ENCODE assay signal across 22 cellular contexts in genomic region chrX:130114141-130114561, GRCh38. TPM values are rescaled to one million over a fixed set of nuclear protein-coding genes. Genes with fewer than 3 reads are reported as not detected.
DNase-seq lines count a peak whose midpoint lies in the region; ATAC-seq, FAIRE-seq and TF ChIP-seq lines count a peak whose summit lies in the region.
"Had no signal": no experiment of that assay in that cellular context is flagged by ENCODE, and none has a peak within 500 bp of the region (broad histone marks: within the 10 kb centered on the region; RNA-seq: fewer than 3 reads in every experiment).

No MANE protein-coding gene starts in this region.

- ATAC-seq in IMR-90 (ENCODE audit: low read depth) (no peak), HG03432 (IDR thresholded peaks at IDR 0.05; ENCODE audit: unreplicated experiment) (no peak), left colon (no peak)
- no peak for ATAC-seq in activated CD8-positive, alpha-beta T cell treated with anti-CD3 and anti-CD28 coated beads for 36 hours
- ATAC-seq in activated CD8-positive, alpha-beta memory T cell treated with anti-CD3 and anti-CD28 coated beads, Interleukin-2, amount 10 ng/mL, durations not matched to agents 7 days and 5 days, result no peak
- ATAC-seq: activated naive CD8-positive, alpha-beta T cell treated with anti-CD3 and anti-CD28 coated beads, Interleukin-2, amount 50 U/mL, for 24 hours; activated T-cell treated with anti-CD3 and anti-CD28 coated beads, Interleukin-2, amount 50 U/mL, for 4 hours; right cardiac atrium had no signal

- in situ Hi-C loops in IMR-90 (cut with MboI; ENCODE audit: low sequenced_read_pairs), result no loop called here

- no peak overlapping the region for H2AK9ac ChIP-seq in IMR-90 (replicated peaks; ENCODE audit: low read depth, low read length, poor library complexity)

- no peak overlapping the region for H3K14ac ChIP-seq in IMR-90 (replicated peaks; ENCODE audit: low read depth, low read length)

- 25% methylated on average over 1 of the region's 8 CpGs; no CpG with 5 or more reads in 1 of the 2 experiments for WGBS in IMR-90 (ENCODE audit: extremely low coverage in 2 of 2, insufficient read length in 1 of 2), 2 experiments

- 0 out of 2 replicates have a peak, but pooled peaks cover 4% of the 10 kb centered on the region for H4K20me1 ChIP-seq in IMR-90 (ENCODE audit: insufficient read depth, low read length)
- no peaks in the 10 kb centered on the region for H4K20me1 ChIP-seq in keratinocyte (ENCODE audit: control insufficient read depth, extremely low read depth, insufficient read depth, low read length)

- H2BK5ac ChIP-seq in IMR-90 (ENCODE audit: low read depth, low read length, poor library complexity, severe bottlenecking), result no peak overlapping the region

- H3K4me2 ChIP-seq in IMR-90 (ENCODE audit: low read depth, low read length) (no peak overlapping the region), keratinocyte (ENCODE audit: control insufficient read depth, extremely low read depth, insufficient read depth, low read depth, low read length) (peak overlapping the region; percentile 22)
- H3K4me2 ChIP-seq: neural progenitor cell, SK-N-SH had no signal

- no peaks in the 10 kb centered on the region for H3K36me3 ChIP-seq in IMR-90 (ENCODE audit: control insufficient read depth, insufficient read depth, low read length)
- H3K36me3 ChIP-seq in SJSA1, result peaks cover 11% of the 10 kb centered on the region
- no peaks in the 10 kb centered on the region for H3K36me3 ChIP-seq in keratinocyte (ENCODE audit: control insufficient read depth in 2 of 2, extremely low read depth in 1 of 2, insufficient read depth in 2 of 2, low read length in 2 of 2)
- H3K36me3 ChIP-seq: HAP-1, neural progenitor cell had no signal

- no peak overlapping the region for H3K23ac ChIP-seq in IMR-90 (ENCODE audit: low read depth, low read length)

- H3K79me1 ChIP-seq in IMR-90 (ENCODE audit: low read depth in 1 of 2, low read length in 2 of 2), result peaks cover 0 to 13% of the 10 kb centered on the region in 2 experiments; a peak in 1 of 4 replicates

- H2AFZ ChIP-seq in IMR-90 (replicated peaks; ENCODE audit: low read length, poor library complexity) (no peak overlapping the region), keratinocyte (ENCODE audit: control insufficient read depth, low read length) (no peak overlapping the region)
- H2AFZ ChIP-seq: neural progenitor cell had no signal

- TF ChIP-seq POLR2A in IMR-90 (IDR thresholded peaks at IDR 0.05; ENCODE audit: low read depth, low read length), result no peak

- no peaks in the 10 kb centered on the region for H3K9me3 Mint-ChIP-seq in activated CD8-positive, alpha-beta T cell treated with anti-CD3 and anti-CD28 coated beads for 36 hours
- no peaks in the 10 kb centered on the region for H3K9me3 Mint-ChIP-seq in activated CD8-positive, alpha-beta memory T cell treated with anti-CD3 and anti-CD28 coated beads, Interleukin-2, amount 10 ng/mL, durations not matched to agents 7 days and 5 days (ENCODE audit: low read depth)
- H3K9me3 Mint-ChIP-seq: activated naive CD8-positive, alpha-beta T cell treated with anti-CD3 and anti-CD28 coated beads, Interleukin-2, amount 50 U/mL, for 24 hours; activated T-cell treated with anti-CD3 and anti-CD28 coated beads, Interleukin-2, amount 50 U/mL, for 4 hours; neural progenitor cell had no signal

- DNase-seq in EH (ENCODE audit: low read depth) (peak; percentile 12), IMR-90 (peak; percentile 19), SJSA1 (ENCODE audit: low read depth in 1 of 2, low spot score in 2 of 2) (no peak), keratinocyte (ENCODE audit: low read depth, low spot score) (no peak), left colon (no peak)
- no peak for DNase-seq in activated CD8-positive, alpha-beta T cell treated with anti-CD3 and anti-CD28 coated beads for 36 hours
- no peak for DNase-seq in activated CD8-positive, alpha-beta memory T cell treated with anti-CD3 and anti-CD28 coated beads, Interleukin-2, amount 10 ng/mL, durations not matched to agents 7 days and 5 days
- DNase-seq: activated naive CD8-positive, alpha-beta T cell treated with anti-CD3 and anti-CD28 coated beads, Interleukin-2, amount 50 U/mL, for 24 hours; activated T-cell treated with anti-CD3 and anti-CD28 coated beads, Interleukin-2, amount 50 U/mL, for 4 hours; DMS153; head of caudate nucleus; KG1; NCI-H1417 treated with DMSO at 0.1 percent for 48 hours; NCI-H446; right cardiac atrium; SK-N-SH; stimulated activated CD4-positive, alpha-beta T cell treated with anti-CD3 and anti-CD28 coated beads, Interleukin-1b, Interleukin-23, amount 100 ng/mL, for 48 hours; substantia nigra had no signal

- no peak overlapping the region for H3K18ac ChIP-seq in IMR-90 (ENCODE audit: low read depth, low read length)

- peaks cover 3% of the 10 kb centered on the region for H3K36me3 Mint-ChIP-seq in activated CD8-positive, alpha-beta T cell treated with anti-CD3 and anti-CD28 coated beads for 36 hours (ENCODE audit: low read depth)
- peaks cover 1% of the 10 kb centered on the region for H3K36me3 Mint-ChIP-seq in activated CD8-positive, alpha-beta memory T cell treated with anti-CD3 and anti-CD28 coated beads, Interleukin-2, amount 10 ng/mL, durations not matched to agents 7 days and 5 days
- H3K36me3 Mint-ChIP-seq: neural progenitor cell had no signal

- H2BK15ac ChIP-seq in IMR-90 (ENCODE audit: low read depth, low read length), result no peak overlapping the region

- no peak overlapping the region for H4K5ac ChIP-seq in IMR-90 (ENCODE audit: low read depth, low read length)

- CTCF ChIA-PET in IMR-90 (lab: Yijun Ruan, JAX), result interaction anchor here (0.5 kb wide), 1 partner anchor 12 kb away, joined by 5 read pairs; no protein-coding TSS in a partner anchor
- CTCF ChIA-PET in activated CD8-positive, alpha-beta T cell treated with anti-CD3 and anti-CD28 coated beads for 36 hours (lab: Charles Lee), result interaction anchor here (0.9 kb wide), 1 partner anchor 33 kb away, joined by 3 read pairs; no protein-coding TSS in a partner anchor
- CTCF ChIA-PET in activated CD8-positive, alpha-beta memory T cell treated with anti-CD3 and anti-CD28 coated beads, Interleukin-2, amount 10 ng/mL, durations not matched to agents 7 days and 5 days (lab: Charles Lee), result interaction anchor here (0.9 kb wide), 1 partner anchor 35 kb away, joined by 3 read pairs; no protein-coding TSS in a partner anchor

- dilution Hi-C loops in IMR-90 (cut with HindIII; ENCODE audit: low sequenced_read_pairs, unreplicated experiment), result no loop called here
- dilution Hi-C loops in keratinocyte (cut with MboI; ENCODE audit: extremely low pct_ligation_motif_present, low sequenced_read_pairs), result no loop called here

- no peak overlapping the region for H4K8ac ChIP-seq in IMR-90 (ENCODE audit: low read depth in 2 of 2, low read length in 2 of 2)

- no peak overlapping the region; the same call in 1 of the 2 replicates for H2AK5ac ChIP-seq in IMR-90 (ENCODE audit: low read depth, low read length)

- H3K4me3 ChIP-seq in IMR-90 (ENCODE audit: insufficient read depth, low read depth, low read length), result no peak overlapping the region
- no peak overlapping the region for H3K4me3 ChIP-seq in SJSA1
- H3K4me3 ChIP-seq in keratinocyte (ENCODE audit: control insufficient read depth in 2 of 3, extremely low read depth in 1 of 3, insufficient read depth in 2 of 3, low read depth in 1 of 3, low read length in 3 of 3), result peak overlapping the region in 1 of 3 experiments; percentile 7
- H3K4me3 ChIP-seq: HAP-1, neural progenitor cell had no signal

- H3K27ac ChIP-seq in IMR-90 (ENCODE audit: insufficient read depth, low read length) (no peak overlapping the region), SJSA1 (peak overlapping the region; percentile 78; the same call in 1 of the 2 replicates), keratinocyte (ENCODE audit: control insufficient read depth, insufficient read depth, low read length) (peak overlapping the region; percentile 83)
- H3K27ac ChIP-seq: neural progenitor cell had no signal

- peaks cover 7% of the 10 kb centered on the region for H3K79me2 ChIP-seq in keratinocyte (ENCODE audit: control insufficient read depth, insufficient read depth, low read length)

- no peak overlapping the region for H3K9ac ChIP-seq in IMR-90 (ENCODE audit: low read depth, low read length)
- peak overlapping the region; percentile 29 for H3K9ac ChIP-seq in keratinocyte (ENCODE audit: control insufficient read depth, extremely low read depth, insufficient read depth, low read length)
- H3K9ac ChIP-seq: neural progenitor cell, SK-N-SH had no signal

- H3K27me3 ChIP-seq in IMR-90 (ENCODE audit: control insufficient read depth, insufficient read depth, low read length), result no peaks in the 10 kb centered on the region
- H3K27me3 ChIP-seq in SJSA1 (replicated peaks), result no peaks in the 10 kb centered on the region
- H3K27me3 ChIP-seq in keratinocyte (ENCODE audit: control insufficient read depth, extremely low read depth, insufficient read depth, low read length), result no peaks in the 10 kb centered on the region

- H3K4ac ChIP-seq in IMR-90 (ENCODE audit: low read depth, low read length), result no peak overlapping the region

- no peak for TF ChIP-seq RAD21 in IMR-90 (IDR thresholded peaks at IDR 0.05; ENCODE audit: low read length)

- H3K27ac Mint-ChIP-seq in activated CD8-positive, alpha-beta T cell treated with anti-CD3 and anti-CD28 coated beads for 36 hours, result no peak overlapping the region
- no peak overlapping the region for H3K27ac Mint-ChIP-seq in activated CD8-positive, alpha-beta memory T cell treated with anti-CD3 and anti-CD28 coated beads, Interleukin-2, amount 10 ng/mL, durations not matched to agents 7 days and 5 days
- H3K27ac Mint-ChIP-seq: activated naive CD8-positive, alpha-beta T cell treated with anti-CD3 and anti-CD28 coated beads, Interleukin-2, amount 50 U/mL, for 24 hours; neural progenitor cell had no signal

- H4K91ac ChIP-seq in IMR-90 (ENCODE audit: insufficient read depth, low read depth, low read length), result no peak overlapping the region

- intact Hi-C loops in IMR-90 (cut with micrococcal nuclease), result loop anchor here (5.0 kb wide), 1 partner anchor 58 kb away; the partner anchor contains the start of gene RAB33A
- intact Hi-C loops in activated CD8-positive, alpha-beta T cell treated with anti-CD3 and anti-CD28 coated beads for 36 hours (cut with micrococcal nuclease), result no loop called here
- intact Hi-C loops in left colon (cut with DNase I, micrococcal nuclease), result no loop called here

- H3K56ac ChIP-seq in IMR-90 (ENCODE audit: extremely low read depth, insufficient read depth, low read length), result no peak overlapping the region

- TF ChIP-seq CTCF in IMR-90 (conservative IDR thresholded peaks at IDR 0.05; ENCODE audit: low read depth, low read length) (no peak), keratinocyte (optimal IDR thresholded peaks at IDR 0.05 in 1 of 3, IDR thresholded peaks at IDR 0.05 in 1 of 3, conservative IDR thresholded peaks at IDR 0.05 in 1 of 3; ENCODE audit: extremely low read depth in 1 of 3, insufficient read depth in 2 of 3, low read length in 3 of 3) (no peak)
- no peak for TF ChIP-seq CTCF in activated CD8-positive, alpha-beta T cell treated with anti-CD3 and anti-CD28 coated beads for 36 hours (IDR thresholded peaks at IDR 0.05)

- H3K9me3 ChIP-seq in IMR-90 (ENCODE audit: control insufficient read depth, insufficient read depth, low read length), result no peaks in the 10 kb centered on the region
- H3K9me3 ChIP-seq in SJSA1 (replicated peaks), result no peaks in the 10 kb centered on the region
- H3K9me3 ChIP-seq in keratinocyte (ENCODE audit: control insufficient read depth, low read depth, low read length), result no peaks in the 10 kb centered on the region
- H3K9me3 ChIP-seq: HAP-1, SK-N-SH had no signal

- no peaks in the 10 kb centered on the region for H3K27me3 Mint-ChIP-seq in activated CD8-positive, alpha-beta T cell treated with anti-CD3 and anti-CD28 coated beads for 36 hours
- no peaks in the 10 kb centered on the region for H3K27me3 Mint-ChIP-seq in activated CD8-positive, alpha-beta memory T cell treated with anti-CD3 and anti-CD28 coated beads, Interleukin-2, amount 10 ng/mL, durations not matched to agents 7 days and 5 days
- H3K27me3 Mint-ChIP-seq: activated naive CD8-positive, alpha-beta T cell treated with anti-CD3 and anti-CD28 coated beads, Interleukin-2, amount 50 U/mL, for 24 hours had no signal

- H3K4me3 Mint-ChIP-seq in activated CD8-positive, alpha-beta T cell treated with anti-CD3 and anti-CD28 coated beads for 36 hours, result no peak overlapping the region
- H3K4me3 Mint-ChIP-seq in activated CD8-positive, alpha-beta memory T cell treated with anti-CD3 and anti-CD28 coated beads, Interleukin-2, amount 10 ng/mL, durations not matched to agents 7 days and 5 days, result no peak overlapping the region
- H3K4me3 Mint-ChIP-seq: activated naive CD8-positive, alpha-beta T cell treated with anti-CD3 and anti-CD28 coated beads, Interleukin-2, amount 50 U/mL, for 24 hours; activated T-cell treated with anti-CD3 and anti-CD28 coated beads, Interleukin-2, amount 50 U/mL, for 4 hours; neural progenitor cell had no signal

- no peak overlapping the region for H2BK20ac ChIP-seq in IMR-90 (ENCODE audit: low read depth, low read length)

- POLR2A ChIA-PET in IMR-90 (lab: Charles Lee; ENCODE audit: unreplicated experiment), result no interaction called here
- POLR2A ChIA-PET in activated CD8-positive, alpha-beta T cell treated with anti-CD3 and anti-CD28 coated beads for 36 hours (lab: Charles Lee), result interaction anchor here (0.7 kb wide), 1 partner anchor 34 kb away, joined by 4 read pairs; no protein-coding TSS in a partner anchor

- no peak overlapping the region for H2BK120ac ChIP-seq in IMR-90 (ENCODE audit: low read depth, low read length)

- H3K4me1 ChIP-seq in IMR-90 (ENCODE audit: control insufficient read depth, insufficient read depth, low read length) (peaks cover 6% of the 10 kb centered on the region; the same call in 1 of the 2 replicates), SJSA1 (replicated peaks) (peaks cover 63% of the 10 kb centered on the region), keratinocyte (ENCODE audit: control insufficient read depth, extremely low read depth, insufficient read depth, low read length) (peaks cover 34% of the 10 kb centered on the region)
- H3K4me1 ChIP-seq: neural progenitor cell had no signal

- no peaks in the 10 kb centered on the region; the same call in 1 of the 2 replicates for H3K9me1 ChIP-seq in IMR-90 (ENCODE audit: insufficient read depth, low read length)
- no peaks in the 10 kb centered on the region for H3K9me1 ChIP-seq in keratinocyte (ENCODE audit: control insufficient read depth, extremely low read depth, insufficient read depth, low read length)

- no TSS peak for BruUV-seq in IMR-90 (replicated peaks; lab: Mats Ljungman, UMichigan)

- peaks cover 27% of the 10 kb centered on the region for H3K4me1 Mint-ChIP-seq in activated CD8-positive, alpha-beta T cell treated with anti-CD3 and anti-CD28 coated beads for 36 hours (ENCODE audit: low read depth)
- H3K4me1 Mint-ChIP-seq in activated CD8-positive, alpha-beta memory T cell treated with anti-CD3 and anti-CD28 coated beads, Interleukin-2, amount 10 ng/mL, durations not matched to agents 7 days and 5 days, result peaks cover 39% of the 10 kb centered on the region

- no peak for FAIRE-seq in keratinocyte (lab: Jason Lieb, UNC)
- FAIRE-seq: TTC549 had no signal

RNA-seq across cellular contexts. Expression of gene ELF4, which starts 3.9 kb away (rescaled TPM):
- total RNA-seq in IMR-90 (2012; rRNA removed), result 10.8 and 10.9 TPM in 2 replicates
- 18.4 and 19.0 TPM in 2 replicates for polyA plus RNA-seq in IMR-90 (2012; rRNA removed)
- polyA plus RNA-seq in IMR-90 (2012; cell fraction: cytosol; rRNA removed), result 12.6 and 15.1 TPM in 2 replicates
- polyA plus RNA-seq in IMR-90 (2012; cell fraction: nucleus; rRNA removed; ENCODE audit: low replicate concordance), result 17.4 and 18.6 TPM in 2 replicates
- total RNA-seq in SJSA1 (2014; rRNA removed; shearing (Covaris generic)), result 20.4 and 26.7 TPM in 2 replicates
- polyA plus RNA-seq in keratinocyte, result 13.7 to 25.6 TPM (median 17.6 TPM) in 3 replicates
- 7.0 TPM for polyA plus RNA-seq in keratinocyte (2011; ENCODE audit: low read depth)
- polyA plus RNA-seq in keratinocyte (2011; cell fraction: cytosol; rRNA removed), result 23.9 and 24.1 TPM in 2 replicates
- 22.7 and 22.9 TPM in 2 replicates for polyA plus RNA-seq in keratinocyte (2011; cell fraction: nucleus; rRNA removed)
- 10.3 and 21.4 TPM in 2 replicates for polyA plus RNA-seq in keratinocyte (2012; ENCODE audit: low replicate concordance)
- polyA minus RNA-seq in keratinocyte, result 25.5 to 69.4 TPM (median 32.9 TPM) in 3 replicates
- 24.9 TPM for polyA minus RNA-seq in keratinocyte (2011; cell fraction: cytosol; rRNA and poly(A)+ RNA removed)
- 15.6 and 23.7 TPM in 2 replicates for polyA minus RNA-seq in keratinocyte (2011; cell fraction: nucleus; rRNA and poly(A)+ RNA removed)
- 10 to 100 TPM; 17.5 TPM for total RNA-seq in activated CD8-positive, alpha-beta T cell treated with anti-CD3 and anti-CD28 coated beads for 36 hours
- 10 to 100 TPM; 36.2 to 52.7 TPM for total RNA-seq in activated CD8-positive, alpha-beta memory T cell treated with anti-CD3 and anti-CD28 coated beads, Interleukin-2, amount 10 ng/mL, durations not matched to agents 7 days and 5 days
- total RNA-seq in left colon, result 10 to 100 TPM; 39.8 to 61.9 TPM

RNA-seq across cellular contexts. Expression of gene AIFM1, which starts 51.5 kb away (rescaled TPM):
- 22.0 and 31.1 TPM in 2 replicates for total RNA-seq in IMR-90 (2012; rRNA removed)
- polyA plus RNA-seq in IMR-90 (2012; rRNA removed), result 25.0 and 27.4 TPM in 2 replicates
- polyA plus RNA-seq in IMR-90 (2012; cell fraction: cytosol; rRNA removed), result 10.9 and 19.3 TPM in 2 replicates
- polyA plus RNA-seq in IMR-90 (2012; cell fraction: nucleus; rRNA removed; ENCODE audit: low replicate concordance), result 3.6 and 15.7 TPM in 2 replicates
- total RNA-seq in SJSA1 (2014; rRNA removed; shearing (Covaris generic)), result 24.4 and 35.1 TPM in 2 replicates
- polyA plus RNA-seq in keratinocyte, result 36.1 to 52.5 TPM (median 47.8 TPM) in 3 replicates
- polyA plus RNA-seq in keratinocyte (2011; ENCODE audit: low read depth), result 29.2 TPM
- polyA plus RNA-seq in keratinocyte (2011; cell fraction: cytosol; rRNA removed), result 31.3 and 31.4 TPM in 2 replicates
- 47.4 and 65.8 TPM in 2 replicates for polyA plus RNA-seq in keratinocyte (2011; cell fraction: nucleus; rRNA removed)
- polyA plus RNA-seq in keratinocyte (2012; ENCODE audit: low replicate concordance), result 20.9 and 36.2 TPM in 2 replicates
- 10.6 to 34.7 TPM (median 22.2 TPM) in 3 replicates for polyA minus RNA-seq in keratinocyte
- 21.9 TPM for polyA minus RNA-seq in keratinocyte (2011; cell fraction: cytosol; rRNA and poly(A)+ RNA removed)
- 14.1 and 25.9 TPM in 2 replicates for polyA minus RNA-seq in keratinocyte (2011; cell fraction: nucleus; rRNA and poly(A)+ RNA removed)
- total RNA-seq in activated CD8-positive, alpha-beta T cell treated with anti-CD3 and anti-CD28 coated beads for 36 hours, result 10 to 100 TPM; 51.5 to 54.3 TPM
- 10 to 100 TPM; 47.3 to 59.6 TPM for total RNA-seq in activated CD8-positive, alpha-beta memory T cell treated with anti-CD3 and anti-CD28 coated beads, Interleukin-2, amount 10 ng/mL, durations not matched to agents 7 days and 5 days
- 10 to 100 TPM; 67.0 to 76.9 TPM for total RNA-seq in left colon

RNA-seq across cellular contexts. Expression of gene RAB33A, which starts 57.6 kb away (rescaled TPM):
- total RNA-seq in IMR-90 (2012; rRNA removed), result 0.83 and 1.6 TPM in 2 replicates
- 1.4 and 1.8 TPM in 2 replicates for polyA plus RNA-seq in IMR-90 (2012; rRNA removed)
- polyA plus RNA-seq in IMR-90 (2012; cell fraction: cytosol; rRNA removed), result 0.80 and 1.6 TPM in 2 replicates
- 0.38 and 1.1 TPM in 2 replicates for polyA plus RNA-seq in IMR-90 (2012; cell fraction: nucleus; rRNA removed; ENCODE audit: low replicate concordance)
- 0.32 and 0.75 TPM in 2 replicates for total RNA-seq in SJSA1 (2014; rRNA removed; shearing (Covaris generic))
- 0.09 TPM in 1 of 3 replicates, not detected in the others for polyA plus RNA-seq in keratinocyte
- polyA plus RNA-seq in keratinocyte (2011; ENCODE audit: low read depth), result not detected
- polyA plus RNA-seq in keratinocyte (2011; cell fraction: cytosol; rRNA removed), result 0.05 and 0.07 TPM in 2 replicates
- polyA plus RNA-seq in keratinocyte (2011; cell fraction: nucleus; rRNA removed), result 0.19 TPM in 1 of 2 replicates, not detected in the other
- 0.34 TPM in 1 of 2 replicates, not detected in the other for polyA plus RNA-seq in keratinocyte (2012; ENCODE audit: low replicate concordance)
- polyA minus RNA-seq in keratinocyte, result not detected in 3 replicates
- not detected for polyA minus RNA-seq in keratinocyte (2011; cell fraction: cytosol; rRNA and poly(A)+ RNA removed)
- polyA minus RNA-seq in keratinocyte (2011; cell fraction: nucleus; rRNA and poly(A)+ RNA removed), result not detected in 2 replicates
- 10 to 100 TPM; 28.2 to 28.8 TPM for total RNA-seq in activated CD8-positive, alpha-beta T cell treated with anti-CD3 and anti-CD28 coated beads for 36 hours
- 10 to 100 TPM; 38.8 to 41.1 TPM for total RNA-seq in activated CD8-positive, alpha-beta memory T cell treated with anti-CD3 and anti-CD28 coated beads, Interleukin-2, amount 10 ng/mL, durations not matched to agents 7 days and 5 days
- under 1 TPM in 1 of 2 donors, not detected in 1; 0.34 TPM for total RNA-seq in left colon

Comparison
In these comparisons a context has a peak if more than half of its experiments do, and no peak if none do; other contexts are left out.
1. DNase-seq: peak in EH (single experiment) and IMR-90 (single experiment); none in SJSA1 (0 of 2), keratinocyte (single experiment), activated CD8-positive, alpha-beta T cell treated with anti-CD3 and anti-CD28 coated beads for 36 hours (single experiment), activated CD8-positive, alpha-beta memory T cell treated with anti-CD3 and anti-CD28 coated beads, Interleukin-2, amount 10 ng/mL, durations not matched to agents 7 days and 5 days (single experiment) and left colon (0 of 2).
2. RNA of gene RAB33A, which starts 57.6 kb away (total RNA-seq): 38.8 to 41.1 TPM in activated CD8-positive, alpha-beta memory T cell treated with anti-CD3 and anti-CD28 coated beads, Interleukin-2, amount 10 ng/mL, durations not matched to agents 7 days and 5 days and 28.2 to 28.8 TPM in activated CD8-positive, alpha-beta T cell treated with anti-CD3 and anti-CD28 coated beads for 36 hours; 0.83 to 1.6 TPM in IMR-90, 0.34 TPM in left colon and 0.32 to 0.75 TPM in SJSA1; every median in the first group is over 10 times any median in the second.